18 cellular contexts compared by ENCODE assay signal in the genomic region with DNA sequence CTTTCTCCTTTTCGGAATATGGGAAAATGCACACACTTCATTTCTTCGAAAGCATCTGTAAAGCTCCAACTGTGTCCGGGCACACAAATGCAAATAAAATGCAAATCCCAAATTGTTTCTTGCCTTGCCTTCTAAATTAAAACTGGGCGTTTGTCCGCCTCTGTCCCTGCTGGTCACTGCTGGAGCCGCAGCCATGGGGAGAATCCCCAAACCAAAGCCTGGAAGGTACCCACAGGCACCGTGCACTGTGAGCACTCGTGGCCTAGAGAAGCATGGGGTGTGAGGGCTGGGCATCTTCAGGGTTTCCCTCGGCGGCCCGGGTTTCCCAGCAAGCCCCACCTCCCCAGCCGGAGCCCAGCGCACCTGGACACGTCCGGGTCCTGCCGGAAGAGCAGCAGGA. TPM values are rescaled to one million over a fixed set of nuclear protein-coding genes. Genes with fewer than 3 reads are reported as not detected.
DNase-seq lines count a peak whose midpoint lies in the region; TF ChIP-seq lines count a peak whose summit lies in the region.
"Had no signal": no experiment of that assay in that cellular context is flagged by ENCODE, and none has a peak within 500 bp of the region (broad histone marks: within the 10 kb centered on the region; RNA-seq: fewer than 3 reads in every experiment).

No MANE protein-coding gene starts in this region.

- DNase-seq in D341Med (ENCODE audit: low spot score) = peak; percentile 4
- DNase-seq in ecto neural progenitor cell (ENCODE audit: low spot score) = peak; percentile 51
- no peak for DNase-seq in neural crest cell (ENCODE audit: low read depth, low spot score)
- no peak for DNase-seq in NCI-H1436 (lab: John Stamatoyannopoulos, UW)
- DNase-seq in activated naive CD8-positive, alpha-beta T cell treated with anti-CD3 and anti-CD28 coated beads for 36 hours = no peak
- DNase-seq in NCI-H187 treated with DMSO at 0.1 percent for 48 hours (lab: John Stamatoyannopoulos, UW) = no peak
- no peak for DNase-seq in stimulated activated CD4-positive, alpha-beta T cell treated with anti-CD3 and anti-CD28 coated beads, Interleukin-12 subunit alpha, Interleukin-12 subunit beta, amount 100 ng/mL, for 4 hours
- DNase-seq: activated CD4-positive, alpha-beta T cell treated with anti-CD3 and anti-CD28 coated beads for 1 hour; activated effector memory CD4-positive, alpha-beta T cell treated with anti-CD3 and anti-CD28 coated beads, Interleukin-2, amount 50 U/mL, for 16 hours; AML-193; amygdala; Calu3; KG1; NCI-H1105 treated with DMSO at 0.1 percent for 48 hours; NK-92 treated with Interleukin-12 subunit alpha and Interleukin-12 subunit beta, amount 100 ng/mL, for 24 hours had no signal

- no peaks in the 10 kb centered on the region for H3K4me1 Mint-ChIP-seq in neural crest cell
- H3K4me1 Mint-ChIP-seq in activated naive CD8-positive, alpha-beta T cell treated with anti-CD3 and anti-CD28 coated beads for 36 hours = no peaks in the 10 kb centered on the region

- no peak overlapping the region for H3K4me3 Mint-ChIP-seq in neural crest cell
- H3K4me3 Mint-ChIP-seq in activated naive CD8-positive, alpha-beta T cell treated with anti-CD3 and anti-CD28 coated beads for 36 hours = no peak overlapping the region
- H3K4me3 Mint-ChIP-seq: natural killer cell treated with Interleukin-12 subunit alpha and Interleukin-12 subunit beta and Interleukin-15 and Interleukin-18, amount 100 ng/mL, for 72 hours had no signal

- no peaks in the 10 kb centered on the region for H3K36me3 Mint-ChIP-seq in neural crest cell (ENCODE audit: low read depth)
- H3K36me3 Mint-ChIP-seq in activated naive CD8-positive, alpha-beta T cell treated with anti-CD3 and anti-CD28 coated beads for 36 hours = no peaks in the 10 kb centered on the region
- H3K36me3 Mint-ChIP-seq: natural killer cell treated with Interleukin-12 subunit alpha and Interleukin-12 subunit beta and Interleukin-15 and Interleukin-18, amount 100 ng/mL, for 72 hours had no signal

- TF ChIP-seq CTCF in LNCAP (IDR thresholded peaks at IDR 0.05) = 0 out of 2 replicates have a peak, but pooled peaks have one; percentile 13
- peak; percentile 42 for TF ChIP-seq CTCF in neural crest cell (conservative IDR thresholded peaks at IDR 0.05)

- H3K9me3 Mint-ChIP-seq in neural crest cell = no peaks in the 10 kb centered on the region
- no peaks in the 10 kb centered on the region for H3K9me3 Mint-ChIP-seq in activated naive CD8-positive, alpha-beta T cell treated with anti-CD3 and anti-CD28 coated beads for 36 hours
- H3K9me3 Mint-ChIP-seq: natural killer cell treated with Interleukin-12 subunit alpha and Interleukin-12 subunit beta and Interleukin-15 and Interleukin-18, amount 100 ng/mL, for 72 hours had no signal

- H3K27ac Mint-ChIP-seq in neural crest cell (ENCODE audit: unreplicated experiment) = no peak overlapping the region
- no peak overlapping the region for H3K27ac Mint-ChIP-seq in activated naive CD8-positive, alpha-beta T cell treated with anti-CD3 and anti-CD28 coated beads for 36 hours
- H3K27ac Mint-ChIP-seq: natural killer cell treated with Interleukin-12 subunit alpha and Interleukin-12 subunit beta and Interleukin-15 and Interleukin-18, amount 100 ng/mL, for 72 hours had no signal

- no peaks in the 10 kb centered on the region for H3K27me3 Mint-ChIP-seq in neural crest cell (ENCODE audit: low read depth)
- H3K27me3 Mint-ChIP-seq in activated naive CD8-positive, alpha-beta T cell treated with anti-CD3 and anti-CD28 coated beads for 36 hours = no peaks in the 10 kb centered on the region
- H3K27me3 Mint-ChIP-seq: natural killer cell treated with Interleukin-12 subunit alpha and Interleukin-12 subunit beta and Interleukin-15 and Interleukin-18, amount 100 ng/mL, for 72 hours had no signal

RNA-seq across cellular contexts. Expression of gene SLC47A2, which starts 2.9 kb away (rescaled TPM):
- total RNA-seq in neural crest cell = not detected in 2 replicates
- not detected for total RNA-seq in activated naive CD8-positive, alpha-beta T cell treated with anti-CD3 and anti-CD28 coated beads for 36 hours
- total RNA-seq: Calu3; natural killer cell treated with Interleukin-12 subunit alpha and Interleukin-12 subunit beta and Interleukin-15 and Interleukin-18, amount 100 ng/mL, for 72 hours; T-helper 2 cell treated with Interferon-gamma antibody and Interleukin-4, amounts not matched to agents 100 ng/mL and 5 ng/mL, for 36 hours had no signal

RNA-seq across cellular contexts. Expression of gene ALDH3A1, which starts 34.6 kb away (rescaled TPM):
- 0.64 TPM in 1 of 2 replicates, not detected in the other for total RNA-seq in neural crest cell
- under 1 TPM; 0.34 to 0.47 TPM for total RNA-seq in activated naive CD8-positive, alpha-beta T cell treated with anti-CD3 and anti-CD28 coated beads for 36 hours
- total RNA-seq: natural killer cell treated with Interleukin-12 subunit alpha and Interleukin-12 subunit beta and Interleukin-15 and Interleukin-18, amount 100 ng/mL, for 72 hours; T-helper 2 cell treated with Interferon-gamma antibody and Interleukin-4, amounts not matched to agents 100 ng/mL and 5 ng/mL, for 36 hours had no signal

Comparison
In these comparisons a context has a peak if more than half of its experiments do, and no peak if none do; other contexts are left out.
1. DNase-seq: peak in D341Med (single experiment) and ecto neural progenitor cell (single experiment); none in neural crest cell (single experiment), NCI-H1436 (single experiment), activated naive CD8-positive, alpha-beta T cell treated with anti-CD3 and anti-CD28 coated beads for 36 hours (single experiment), NCI-H187 treated with DMSO at 0.1 percent for 48 hours (single experiment) and stimulated activated CD4-positive, alpha-beta T cell treated with anti-CD3 and anti-CD28 coated beads, Interleukin-12 subunit alpha, Interleukin-12 subunit beta, amount 100 ng/mL, for 4 hours (single experiment).